ENCODE assay signal across 16 cellular contexts in the genomic region with DNA sequence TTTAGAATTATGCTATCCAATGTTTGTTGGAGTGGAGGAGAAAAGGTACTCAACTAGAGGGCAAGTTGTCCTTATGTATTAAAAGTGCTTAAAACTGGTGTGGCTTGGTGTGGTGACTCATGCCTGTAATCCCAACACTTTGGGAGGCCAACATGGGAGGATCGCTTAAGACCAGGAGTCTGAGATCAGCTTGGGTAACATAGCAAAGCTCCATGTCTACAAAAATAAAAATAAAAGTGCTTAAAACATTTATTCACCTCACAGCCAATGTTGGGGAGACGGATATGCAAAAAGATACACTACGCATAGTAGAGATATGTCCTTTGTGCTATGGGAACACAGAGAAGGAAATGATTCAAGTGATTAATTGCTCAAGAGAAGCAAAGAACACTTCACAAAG. TPM values are rescaled to one million over a fixed set of nuclear protein-coding genes. Genes with fewer than 3 reads are reported as not detected.
DNase-seq lines count a peak whose midpoint lies in the region; ATAC-seq and TF ChIP-seq lines count a peak whose summit lies in the region.
"Had no signal": no experiment of that assay in that cellular context is flagged by ENCODE, and none has a peak within 500 bp of the region (broad histone marks: within the 10 kb centered on the region; RNA-seq: fewer than 3 reads in every experiment).

No MANE protein-coding gene starts in this region.

- H3K4me1 ChIP-seq in GM23338 (ENCODE audit: insufficient read depth) (peaks cover 28% of the 10 kb centered on the region), PC-3 (ENCODE audit: insufficient read depth, low read length) (peaks cover 22% of the 10 kb centered on the region), mesenchymal stem cell (ENCODE audit: control insufficient read depth, insufficient read depth, low read depth, low read length) (no peaks in the 10 kb centered on the region)

- H3K9me2 ChIP-seq in GM23338 (ENCODE audit: insufficient read depth) = no peaks in the 10 kb centered on the region
- no peaks in the 10 kb centered on the region for H3K9me2 ChIP-seq in PC-3 (replicated peaks; ENCODE audit: low read length)

- H3K36me3 ChIP-seq in GM23338 (ENCODE audit: insufficient read depth) = no peaks in the 10 kb centered on the region
- no peaks in the 10 kb centered on the region for H3K36me3 ChIP-seq in PC-3 (ENCODE audit: low read depth, low read length)
- no peaks in the 10 kb centered on the region for H3K36me3 ChIP-seq in mesenchymal stem cell (ENCODE audit: control insufficient read depth in 1 of 2, insufficient read depth in 2 of 2, low read depth in 1 of 2, low read length in 2 of 2)
- H3K36me3 ChIP-seq: BLaER1 treated with 17β-estradiol and CSF1 and Interleukin-3, amounts not matched to agents 10 nM and 100 nM had no signal

- H4K8ac ChIP-seq in mesenchymal stem cell (ENCODE audit: low read length) = no peak overlapping the region

- ATAC-seq in GM23338 (no peak), PC-3 (no peak), HG03565 (IDR thresholded peaks at IDR 0.05; ENCODE audit: unreplicated experiment) (no peak)
- ATAC-seq: SK-N-SH treated with all-trans-retinoic acid at 6 μM for 48 hours had no signal

- H3K9me3 Mint-ChIP-seq in GM23338 = peaks cover 16% of the 10 kb centered on the region

- peaks cover 14% of the 10 kb centered on the region; the same call in 2 of the 3 replicates for H3K36me3 Mint-ChIP-seq in GM23338 (ENCODE audit: low read depth)

- DNase-seq in GM23338 (ENCODE audit: low spot score) (no peak), PC-3 (no peak), dermis blood vessel endothelial cell (peak; percentile 26), mesenchymal stem cell (peak; percentile 29), amniotic stem cell (lab: John Stamatoyannopoulos, UW) (no peak), NCI-H748 treated with DMSO at 0.1 percent for 48 hours (lab: John Stamatoyannopoulos, UW) (no peak), GM10248 (ENCODE audit: extremely low spot score) (no peak)
- DNase-seq: DMS 273 treated with DMSO at 0.1 percent for 48 hours, NCI-H2107, NCI-H226, NCI-H526 treated with DMSO at 0.1 percent for 48 hours, Right ventricle myocardium superior had no signal

- H3K14ac ChIP-seq in mesenchymal stem cell (ENCODE audit: low read length in 2 of 2) = no peak overlapping the region

- no peak overlapping the region for H2BK12ac ChIP-seq in mesenchymal stem cell (ENCODE audit: low read length in 2 of 2)

- H2BK120ac ChIP-seq in mesenchymal stem cell (ENCODE audit: low read depth, low read length) = no peak overlapping the region

- no peak overlapping the region for H3K4me3 Mint-ChIP-seq in GM23338

- H3K4me1 Mint-ChIP-seq in GM23338 = peaks cover 46% of the 10 kb centered on the region

- no peaks in the 10 kb centered on the region for H3K79me1 ChIP-seq in mesenchymal stem cell (replicated peaks; ENCODE audit: low read length, poor library complexity, severe bottlenecking)

- H3F3A ChIP-seq in GM23338 (replicated peaks; ENCODE audit: low read depth) (no peaks in the 10 kb centered on the region), PC-3 (ENCODE audit: low read length, unreplicated experiment) (no peaks in the 10 kb centered on the region)

- no peak for TF ChIP-seq CTCF in GM23338 (conservative IDR thresholded peaks at IDR 0.05; ENCODE audit: low read depth in 2 of 2)
- no peak for TF ChIP-seq CTCF in PC-3 (conservative IDR thresholded peaks at IDR 0.05; ENCODE audit: low read depth, low read length)
- TF ChIP-seq CTCF in GM10248 (IDR thresholded peaks at IDR 0.05; ENCODE audit: control extremely low read depth, extremely low read depth, low read depth, missing control alignments) = no peak

- WGBS in mesenchymal stem cell = 60% methylated on average over 2 of the region's 3 CpGs

- intact Hi-C loops in PC-3 (cut with micrococcal nuclease) = no loop called here

- H3K9me3 ChIP-seq in PC-3 (ENCODE audit: low read length) (no peaks in the 10 kb centered on the region), mesenchymal stem cell (ENCODE audit: control insufficient read depth, low read length) (peaks cover 5% of the 10 kb centered on the region)

- H3K9ac ChIP-seq in PC-3 (ENCODE audit: low read length) (no peak overlapping the region), mesenchymal stem cell (ENCODE audit: low read length) (peak overlapping the region; percentile 65)
- H3K9ac ChIP-seq: BLaER1 treated with 17β-estradiol and CSF1 and Interleukin-3, amounts not matched to agents 10 nM and 100 nM had no signal

- CTCF ChIA-PET in PC-3 (lab: Charles Lee) (no interaction called here), GM10248 (lab: Yijun Ruan, JAX) (interaction anchor here (1.0 to 1.7 kb wide), 4 partner anchors 9 to 31 kb away, joined by 3 to 4 read pairs (median 3); no protein-coding TSS in a partner anchor)

- POLR2A ChIA-PET in PC-3 (lab: Charles Lee; ENCODE audit: unreplicated experiment) (no interaction called here), GM10248 (lab: Yijun Ruan, JAX) (no interaction called here)

- H4K20me1 ChIP-seq in GM23338 (replicated peaks; ENCODE audit: insufficient read depth) = no peaks in the 10 kb centered on the region
- H4K20me1 ChIP-seq in PC-3 (ENCODE audit: low read length) = no peaks in the 10 kb centered on the region
- H4K20me1 ChIP-seq: BLaER1 treated with 17β-estradiol and CSF1 and Interleukin-3, amounts not matched to agents 10 nM and 100 nM had no signal

- H3K18ac ChIP-seq in mesenchymal stem cell (ENCODE audit: low read depth in 1 of 2, low read length in 2 of 2) = no peak overlapping the region

- H3K27ac ChIP-seq in GM23338 (ENCODE audit: low read depth) (no peak overlapping the region), PC-3 (ENCODE audit: low read length) (peak overlapping the region; percentile 31), mesenchymal stem cell (ENCODE audit: low read length, poor library complexity, severe bottlenecking) (no peak overlapping the region)
- H3K27ac ChIP-seq: BLaER1 treated with 17β-estradiol and CSF1 and Interleukin-3, amounts not matched to agents 10 nM and 100 nM had no signal

- no peaks in the 10 kb centered on the region for H3K27me3 ChIP-seq in GM23338 (ENCODE audit: insufficient read depth)
- H3K27me3 ChIP-seq in PC-3 (ENCODE audit: low read length) = no peaks in the 10 kb centered on the region
- H3K27me3 ChIP-seq in mesenchymal stem cell (ENCODE audit: control insufficient read depth in 1 of 2, insufficient read depth in 1 of 2, low read length in 2 of 2) = no peaks in the 10 kb centered on the region
- H3K27me3 ChIP-seq: BLaER1 treated with 17β-estradiol and CSF1 and Interleukin-3, amounts not matched to agents 10 nM and 100 nM had no signal

- H3K23ac ChIP-seq in mesenchymal stem cell (ENCODE audit: low read length in 2 of 2) = no peak overlapping the region

- no TSS peak for BruUV-seq in PC-3 (replicated peaks; lab: Mats Ljungman, UMichigan)

- H2AFZ ChIP-seq in GM23338 = no peak overlapping the region
- H2AFZ ChIP-seq in PC-3 (ENCODE audit: low read length) = no peak overlapping the region
- no peak overlapping the region for H2AFZ ChIP-seq in mesenchymal stem cell (ENCODE audit: low read depth, low read length)

- no peak overlapping the region for H3K27ac Mint-ChIP-seq in GM23338

- H3K27me3 Mint-ChIP-seq in GM23338 (ENCODE audit: insufficient read depth, low read depth, poor library complexity) = no peaks in the 10 kb centered on the region

- H3K79me2 ChIP-seq in GM23338 (replicated peaks; ENCODE audit: insufficient read depth) = no peaks in the 10 kb centered on the region
- no peaks in the 10 kb centered on the region for H3K79me2 ChIP-seq in PC-3 (ENCODE audit: low read length)

- H3K4ac ChIP-seq in mesenchymal stem cell (ENCODE audit: low read depth in 1 of 2, low read length in 2 of 2) = no peak overlapping the region

- no peak overlapping the region for H2BK15ac ChIP-seq in mesenchymal stem cell (ENCODE audit: low read depth, poor library complexity, severe bottlenecking)

- H2AK5ac ChIP-seq in mesenchymal stem cell (ENCODE audit: low read length, severe bottlenecking) = no peak overlapping the region

- H3K4me3 ChIP-seq in GM23338 (no peak overlapping the region), PC-3 (ENCODE audit: low read length) (no peak overlapping the region), mesenchymal stem cell (ENCODE audit: insufficient read depth in 1 of 2, low read depth in 1 of 2, low read length in 2 of 2) (no peak overlapping the region)
- H3K4me3 ChIP-seq: BLaER1 treated with 17β-estradiol and CSF1 and Interleukin-3, amounts not matched to agents 10 nM and 100 nM had no signal

- H3K4me2 ChIP-seq in GM23338 (0 out of 2 replicates have a peak overlapping the region, but pooled peaks have one; percentile 9), PC-3 (ENCODE audit: low read length) (no peak overlapping the region), mesenchymal stem cell (ENCODE audit: low read length, poor library complexity, severe bottlenecking) (no peak overlapping the region)
- H3K4me2 ChIP-seq: BLaER1 treated with 17β-estradiol and CSF1 and Interleukin-3, amounts not matched to agents 10 nM and 100 nM had no signal

- no peak overlapping the region for H4K91ac ChIP-seq in mesenchymal stem cell (ENCODE audit: low read length)

- H2BK5ac ChIP-seq in mesenchymal stem cell (ENCODE audit: low read depth, low read length, poor library complexity, severe bottlenecking) = no peak overlapping the region

TF ChIP-seq in GM23338, 12 proteins besides CTCF, POLR2A, EP300 and RAD21 (continues in another document):
- TF ChIP-seq EZH2 (IDR thresholded peaks at IDR 0.05; ENCODE audit: low read depth, unreplicated experiment) (no peak), POLR2AphosphoS5 (IDR thresholded peaks at IDR 0.05; ENCODE audit: low read depth) (no peak), ZNF114 (CRISPR knock-in tag; IDR thresholded peaks at IDR 0.05) (no peak)

RNA-seq across cellular contexts. Expression of gene TNFAIP6, which starts 19.3 kb away (rescaled TPM):
- total RNA-seq in GM23338 (2014; rRNA removed; shearing (Covaris generic)) = 2.9 and 3.2 TPM in 2 replicates
- 6.1 and 6.7 TPM in 2 replicates for polyA plus RNA-seq in GM23338 (2016; fragmentation: Nextera tagmentation; extraction: Ambion mirVana)
- not detected in 2 replicates for total RNA-seq in PC-3 (2014; rRNA removed)
- under 0.01 TPM in 1 of 2 replicates, not detected in the other for total RNA-seq in dermis blood vessel endothelial cell
- 2.1 TPM for polyA plus RNA-seq in mesenchymal stem cell (2013, experiment 1 of 2)
- 2.2 TPM for polyA plus RNA-seq in mesenchymal stem cell (2013, experiment 2 of 2)
- total RNA-seq: T-helper 1 cell treated with Interleukin-12 subunit alpha and Interleukin-12 subunit beta and Interleukin-4 antibody, amounts not matched to agents 30 ng/mL and 1 ng/mL, for 36 hours had no signal

RNA-seq across cellular contexts. Expression of gene NMI, which starts 48.6 kb away (rescaled TPM):
- 3.0 and 6.2 TPM in 2 replicates for total RNA-seq in GM23338 (2014; rRNA removed; shearing (Covaris generic))
- polyA plus RNA-seq in GM23338 (2016; fragmentation: Nextera tagmentation; extraction: Ambion mirVana) = 14.0 and 15.6 TPM in 2 replicates
- total RNA-seq in PC-3 (2014; rRNA removed) (9.9 and 19.4 TPM in 2 replicates), dermis blood vessel endothelial cell (17.4 and 25.7 TPM in 2 replicates)
- polyA plus RNA-seq in mesenchymal stem cell (2013, experiment 1 of 2) = 24.1 TPM
- 27.1 TPM for polyA plus RNA-seq in mesenchymal stem cell (2013, experiment 2 of 2)

Comparison
In these comparisons a context has a peak if more than half of its experiments do, and no peak if none do; other contexts are left out.
1. DNase-seq: peak in dermis blood vessel endothelial cell (single experiment) and mesenchymal stem cell (single experiment); none in GM23338 (single experiment), PC-3 (single experiment), amniotic stem cell (single experiment), NCI-H748 treated with DMSO at 0.1 percent for 48 hours (single experiment) and GM10248 (single experiment).